Comparison of ENCODE assay signal across 8 cellular contexts in the genomic region with DNA sequence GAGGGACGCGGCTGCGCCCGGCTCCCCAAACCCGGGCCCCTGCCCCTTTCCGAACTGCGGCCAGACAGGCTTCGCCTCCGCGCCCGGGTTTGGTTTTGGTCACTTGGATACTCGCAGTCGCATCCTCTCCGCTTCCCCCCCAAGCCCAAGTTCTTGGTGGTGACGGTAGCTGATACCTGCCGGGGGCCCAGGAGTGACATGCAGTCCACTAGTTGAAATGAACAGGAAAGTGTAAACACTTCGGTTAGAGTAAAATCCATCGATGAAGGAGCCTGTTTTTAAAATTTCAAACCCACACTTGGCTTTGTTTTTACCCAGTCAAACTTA. TPM values are rescaled to one million over a fixed set of nuclear protein-coding genes. Genes with fewer than 3 reads are reported as not detected.
DNase-seq lines count a peak whose midpoint lies in the region; ATAC-seq and TF ChIP-seq lines count a peak whose summit lies in the region.

No MANE protein-coding gene starts in this region.

- H3F3A ChIP-seq in PC-9 (ENCODE audit: insufficient read depth, low read depth), result no peaks in the 10 kb centered on the region

- H3K36me3 ChIP-seq in BJ (ENCODE audit: control insufficient read depth, insufficient read depth, low read length) (no peaks in the 10 kb centered on the region), PC-9 (ENCODE audit: low read depth) (no peaks in the 10 kb centered on the region), esophagus squamous epithelium (no peaks in the 10 kb centered on the region)

- TF ChIP-seq CTCF in BJ (IDR thresholded peaks at IDR 0.05; ENCODE audit: insufficient read depth, low read depth, low read length), result no peak
- no peak for TF ChIP-seq CTCF in PC-9 (conservative IDR thresholded peaks at IDR 0.05)
- TF ChIP-seq CTCF in esophagus squamous epithelium (IDR thresholded peaks at IDR 0.05), result no peak

- CTCF ChIA-PET in BJ (lab: Yijun Ruan, JAX) (no interaction called here), PC-9 (lab: Charles Lee) (no interaction called here)

- BruUV-seq in PC-9 (replicated peaks; lab: Mats Ljungman, UMichigan), result no TSS peak

- H3K27ac ChIP-seq in PC-9 (no peak overlapping the region), esophagus squamous epithelium (peak overlapping the region; percentile 76 to 93 (median 88))

- H3K4me1 ChIP-seq in PC-9 (replicated peaks; ENCODE audit: insufficient read depth) (0 out of 2 replicates have a peak, but pooled peaks cover 4% of the 10 kb centered on the region), esophagus squamous epithelium (peaks cover 0 to 37% (median 5%) of the 10 kb centered on the region in 3 donors)

- ATAC-seq in GM21619 (IDR thresholded peaks at IDR 0.05; ENCODE audit: unreplicated experiment) (peak; percentile 28), GM19035 (IDR thresholded peaks at IDR 0.05; ENCODE audit: unreplicated experiment) (no peak), GM21526 (IDR thresholded peaks at IDR 0.05; ENCODE audit: low FRiP score, unreplicated experiment) (no peak)

- H4K20me1 ChIP-seq in PC-9 (ENCODE audit: insufficient read depth), result no peaks in the 10 kb centered on the region

- H3K9me3 ChIP-seq in PC-9 (ENCODE audit: insufficient read depth, low read depth) (no peaks in the 10 kb centered on the region), esophagus squamous epithelium (no peaks in the 10 kb centered on the region)

- TF ChIP-seq POLR2A in esophagus squamous epithelium (IDR thresholded peaks at IDR 0.05), result no peak

- peak overlapping the region; percentile 99 for H2AFZ ChIP-seq in PC-9

- H3K4me3 ChIP-seq in BJ (ENCODE audit: low read depth, low read length) (peak overlapping the region; percentile 85), PC-9 (peak overlapping the region; percentile 84), esophagus squamous epithelium (peak overlapping the region; percentile 65 to 89 (median 68))

- intact Hi-C loops in PC-9 (cut with micrococcal nuclease; ENCODE audit: unreplicated experiment) (no loop called here), esophagus squamous epithelium (cut with DNase I) (no loop called here)

- H3K4me2 ChIP-seq in PC-9, result peak overlapping the region; percentile 77

- H3K27me3 ChIP-seq in BJ (ENCODE audit: control insufficient read depth, insufficient read depth, low read length) (no peaks in the 10 kb centered on the region), PC-9 (ENCODE audit: insufficient read depth, low read depth) (no peaks in the 10 kb centered on the region), esophagus squamous epithelium (no peaks in the 10 kb centered on the region)

- POLR2A ChIA-PET in BJ (lab: Charles Lee) (interaction anchor here (0.7 kb wide), 1 partner anchor 11 kb away, joined by 3 read pairs; no protein-coding TSS in a partner anchor), PC-9 (lab: Charles Lee; ENCODE audit: unreplicated experiment) (no interaction called here)

- no peaks in the 10 kb centered on the region for H3K9me2 ChIP-seq in PC-9 (ENCODE audit: insufficient read depth)

- DNase-seq in BJ (ENCODE audit: low read depth), result no peak
- no peak for DNase-seq in PC-9
- DNase-seq in esophagus squamous epithelium (lab: John Stamatoyannopoulos, UW), result no peak
- DNase-seq in occipital lobe (lab: John Stamatoyannopoulos, UW), result peak; percentile 23
- no peak for DNase-seq in DMS 273 (lab: John Stamatoyannopoulos, UW; ENCODE audit: unreplicated experiment)

- 0 to 6% methylated on average over 2 to 3 of the region's 18 CpGs for WGBS in esophagus squamous epithelium, 2 donors

- H3K79me2 ChIP-seq in PC-9 (ENCODE audit: low read depth), result no peaks in the 10 kb centered on the region

RNA-seq across cellular contexts. Expression of gene CNTLN, which starts 0.7 kb away (rescaled TPM):
- polyA plus RNA-seq in BJ (2011; rRNA removed), result 1.9 and 3.9 TPM in 2 replicates
- 2.7 and 3.9 TPM in 2 replicates for polyA minus RNA-seq in BJ (2011; rRNA and poly(A)+ RNA removed)
- total RNA-seq in PC-9 (2021), result 2.5 and 3.6 TPM in 2 replicates
- 1 to 10 TPM in 3 of 4 donors, under 1 TPM in 1; 0.80 to 8.2 (median 5.1) TPM for total RNA-seq in esophagus squamous epithelium
- total RNA-seq in occipital lobe, result 16.5 TPM
